In the genomic region with DNA sequence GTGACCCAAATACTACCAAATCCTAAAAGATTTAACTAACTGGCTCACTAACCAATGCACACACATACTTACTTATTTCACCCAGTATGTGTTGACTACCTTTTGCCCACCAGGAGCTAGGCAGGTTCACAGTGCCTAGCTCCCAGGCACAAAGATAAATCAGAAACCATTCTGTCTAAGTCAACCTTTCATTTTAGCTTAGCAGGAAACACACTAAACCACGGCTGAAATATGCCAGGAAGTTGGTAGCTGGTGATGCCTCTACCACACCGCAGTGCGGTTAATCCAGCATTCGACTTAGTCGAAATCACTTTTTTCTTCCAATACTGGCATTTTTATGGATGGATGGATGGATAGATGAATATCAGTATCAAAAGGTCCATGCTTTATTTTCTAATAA, we compare ENCODE assay signal across 26 cellular contexts.
"Had no signal": no experiment of that assay in that cellular context is flagged by ENCODE, and none has a peak within 500 bp of the region (broad histone marks: within the 10 kb centered on the region; RNA-seq: fewer than 3 reads in every experiment).

No MANE protein-coding gene starts in this region.

- H3K27me3 Mint-ChIP-seq: activated CD4-positive, alpha-beta T cell treated with anti-CD3 and anti-CD28 coated beads for 36 hours; activated naive CD8-positive, alpha-beta T cell; activated T-helper 17 cell treated with anti-CD3 and anti-CD28 coated beads, Interleukin-2, amount 50 U/mL, for 72 hours; effector memory CD8-positive, alpha-beta T cell had no signal

- H3K4me3 ChIP-seq: esophagus muscularis mucosa, gastrocnemius medialis had no signal

- H3K27me3 ChIP-seq: brain microvascular endothelial cell, esophagus muscularis mucosa, foreskin keratinocyte, gastrocnemius medialis had no signal

- H3K27ac ChIP-seq: brain microvascular endothelial cell, esophagus muscularis mucosa, foreskin keratinocyte, gastrocnemius medialis had no signal

- H3K4me3 Mint-ChIP-seq: activated CD4-positive, alpha-beta T cell treated with anti-CD3 and anti-CD28 coated beads for 36 hours; activated CD8-positive, alpha-beta T cell treated with anti-CD3 and anti-CD28 coated beads for 36 hours; activated naive CD8-positive, alpha-beta T cell; activated T-cell treated with anti-CD3 and anti-CD28 coated beads, Interleukin-2, amount 50 U/mL, for 4 hours; activated T-helper 17 cell treated with anti-CD3 and anti-CD28 coated beads, Interleukin-2, amount 50 U/mL, for 72 hours; effector memory CD8-positive, alpha-beta T cell had no signal

- H3K27ac Mint-ChIP-seq: activated CD4-positive, alpha-beta T cell treated with anti-CD3 and anti-CD28 coated beads for 36 hours; activated CD8-positive, alpha-beta T cell treated with anti-CD3 and anti-CD28 coated beads for 36 hours; activated naive CD8-positive, alpha-beta T cell; activated T-helper 17 cell treated with anti-CD3 and anti-CD28 coated beads, Interleukin-2, amount 50 U/mL, for 72 hours; effector memory CD8-positive, alpha-beta T cell had no signal

- H3K36me3 Mint-ChIP-seq: activated naive CD8-positive, alpha-beta T cell had no signal

- H3K4me1 ChIP-seq: foreskin keratinocyte, gastrocnemius medialis had no signal

- H3K9me3 ChIP-seq: esophagus muscularis mucosa, gastrocnemius medialis had no signal

- DNase-seq: activated CD4-positive, alpha-beta T cell treated with anti-CD3 and anti-CD28 coated beads for 36 hours; activated CD4-positive, alpha-beta T cell treated with anti-CD3 and anti-CD28 coated beads, Interleukin-2, amount 50 U/mL, for 1 hour; activated CD4-positive, alpha-beta T cell treated with anti-CD3 and anti-CD28 coated beads, Interleukin-2, amount 50 U/mL, for 48 hours; activated CD4-positive, CD25-positive, alpha-beta regulatory T cell; activated CD4-positive, CD25-positive, alpha-beta regulatory T cell treated with anti-CD3 and anti-CD28 coated beads, Interleukin-2, amount 50 U/mL, for 72 hours; activated CD8-positive, alpha-beta memory T cell treated with anti-CD3 and anti-CD28 coated beads for 24 hours; activated CD8-positive, alpha-beta T cell treated with anti-CD3 and anti-CD28 coated beads for 36 hours; activated effector memory CD4-positive, alpha-beta T cell treated with Interleukin-2 at 50 U/mL for 16 hours; activated gamma-delta T cell treated with Interleukin-2 at 50 U/mL for 16 hours; activated naive CD4-positive, alpha-beta T cell treated with anti-CD3 and anti-CD28 coated beads, Interleukin-2, amount 50 U/mL, for 16 hours; activated naive CD4-positive, alpha-beta T cell treated with Interleukin-2 at 50 U/mL for 16 hours; activated T-cell treated with anti-CD3 and anti-CD28 coated beads, Interleukin-2, amount 50 U/mL, for 4 hours; amniotic stem cell; anterior cingulate cortex; brain microvascular endothelial cell; cortex of kidney; dermis blood vessel endothelial cell; effector CD4-positive, alpha-beta T cell; effector memory CD8-positive, alpha-beta T cell; erythroblast; foreskin keratinocyte; gastrocnemius medialis; glutamatergic neuron had no signal

- H3K36me3 ChIP-seq: brain microvascular endothelial cell, esophagus muscularis mucosa, gastrocnemius medialis had no signal

- H3K4me1 Mint-ChIP-seq: activated CD4-positive, alpha-beta T cell treated with anti-CD3 and anti-CD28 coated beads for 36 hours; activated T-helper 17 cell treated with anti-CD3 and anti-CD28 coated beads, Interleukin-2, amount 50 U/mL, for 72 hours had no signal
